In the genomic region with DNA sequence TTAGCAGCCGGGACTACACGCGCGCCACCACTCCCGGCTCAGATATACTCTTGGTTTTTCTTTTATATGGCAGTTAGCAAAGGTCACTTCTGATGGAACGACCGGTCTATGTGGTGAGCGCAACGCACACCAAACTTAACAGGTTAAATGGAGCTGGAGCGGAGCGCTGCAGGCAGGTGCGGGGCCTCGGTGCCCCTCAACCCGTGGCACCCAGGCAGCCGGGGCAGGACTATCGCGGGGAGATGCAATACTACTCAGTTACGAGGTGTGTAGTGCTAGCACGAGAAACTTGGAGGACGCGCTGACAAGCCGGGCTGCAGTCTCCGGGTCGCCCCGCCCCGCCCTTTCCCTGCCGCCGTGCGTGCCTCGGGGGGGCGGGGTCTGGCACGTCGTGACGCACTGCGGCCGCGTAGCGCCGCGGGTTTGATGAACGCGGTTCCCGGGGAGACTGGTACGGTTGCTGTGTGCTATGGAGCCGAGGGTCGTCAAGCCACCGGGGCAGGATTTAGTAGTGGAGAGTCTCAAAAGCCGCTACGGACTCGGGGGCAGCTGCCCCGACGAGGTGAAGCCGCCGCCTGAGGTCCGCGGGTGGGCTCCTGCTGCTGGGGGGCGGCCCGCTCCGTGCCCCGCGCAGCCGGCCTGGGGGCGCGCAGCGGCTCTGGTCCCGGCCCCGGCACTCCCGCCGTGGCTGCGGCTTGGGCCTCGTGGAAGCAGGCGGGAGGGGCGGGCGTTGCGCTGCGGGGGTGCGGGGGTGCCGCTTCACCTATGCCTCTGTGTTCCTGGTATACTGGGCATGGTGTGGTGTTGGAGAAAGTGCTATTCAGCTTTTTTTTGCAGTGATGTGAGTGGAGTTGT, we compare ENCODE assay signal across 8 cellular contexts. TPM values are rescaled to one million over a fixed set of nuclear protein-coding genes. Genes with fewer than 3 reads are reported as not detected.
DNase-seq lines count a peak whose midpoint lies in the region; ATAC-seq and TF ChIP-seq lines count a peak whose summit lies in the region.

A gene with protein sequence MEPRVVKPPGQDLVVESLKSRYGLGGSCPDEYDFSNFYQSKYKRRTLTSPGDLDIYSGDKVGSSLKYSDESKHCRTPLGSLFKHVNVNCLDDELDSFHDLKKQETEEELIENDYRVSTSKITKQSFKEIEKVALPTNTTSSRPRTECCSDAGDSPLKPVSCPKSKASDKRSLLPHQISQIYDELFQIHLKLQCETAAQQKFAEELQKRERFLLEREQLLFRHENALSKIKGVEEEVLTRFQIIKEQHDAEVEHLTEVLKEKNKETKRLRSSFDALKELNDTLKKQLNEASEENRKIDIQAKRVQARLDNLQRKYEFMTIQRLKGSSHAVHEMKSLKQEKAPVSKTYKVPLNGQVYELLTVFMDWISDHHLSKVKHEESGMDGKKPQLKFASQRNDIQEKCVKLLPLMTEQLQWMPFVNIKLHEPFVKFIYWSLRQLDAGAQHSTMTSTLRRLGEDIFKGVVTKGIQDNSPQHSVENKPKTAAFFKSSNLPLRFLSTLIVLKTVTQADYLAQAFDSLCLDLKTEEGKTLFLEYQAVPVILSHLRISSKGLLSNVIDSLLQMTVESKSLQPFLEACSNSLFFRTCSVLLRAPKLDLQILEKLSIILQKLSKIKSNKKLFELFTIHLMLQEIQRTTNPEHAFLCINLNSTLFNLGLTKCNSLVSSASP (plus strand): TSS at position 418 of the 855 bp plus-strand sequence. CDS start 52 bp downstream, at position 470.

- no peaks in the 10 kb centered on the region for H3K27me3 ChIP-seq in kidney epithelial cell (ENCODE audit: control insufficient read depth, insufficient read depth, low read length)

- H3K36me3 Mint-ChIP-seq in central memory CD8-positive, alpha-beta T cell (ENCODE audit: insufficient read depth), result peaks cover 34% of the 10 kb centered on the region

- H3K36me3 ChIP-seq in kidney epithelial cell (ENCODE audit: control insufficient read depth, insufficient read depth, low read length), result peaks cover 4% of the 10 kb centered on the region

- TF ChIP-seq CTCF in AG10803 (conservative IDR thresholded peaks at IDR 0.05; ENCODE audit: low read length), result no peak
- TF ChIP-seq CTCF in kidney epithelial cell (IDR thresholded peaks at IDR 0.05; ENCODE audit: insufficient read depth, low read length, poor library complexity, severe bottlenecking), result no peak

- peaks cover 14% of the 10 kb centered on the region for H3K4me1 Mint-ChIP-seq in central memory CD8-positive, alpha-beta T cell

- DNase-seq in AG10803 (ENCODE audit: low read depth) (peak; percentile 79), NCI-H446 treated with DMSO at 0.1 percent for 48 hours (lab: John Stamatoyannopoulos, UW) (peak; percentile 75), kidney epithelial cell (ENCODE audit: low read depth) (peak; percentile 38)
- DNase-seq in activated CD4-positive, CD25-positive, alpha-beta regulatory T cell treated with anti-CD3 and anti-CD28 coated beads, Interleukin-2, amount 50 U/mL, for 16 hours (ENCODE audit: low read depth, low spot score), result peak; percentile 80
- DNase-seq in central memory CD8-positive, alpha-beta T cell (ENCODE audit: low spot score in 2 of 2), result peak; percentile 86 to 87
- peak; percentile 97 for DNase-seq in stimulated activated CD4-positive, alpha-beta T cell treated with anti-CD3 and anti-CD28 coated beads, Interleukin-15, amount 100 ng/mL, for 24 hours

- H3K27me3 Mint-ChIP-seq in central memory CD8-positive, alpha-beta T cell, result no peaks in the 10 kb centered on the region

- H3K9me3 Mint-ChIP-seq in central memory CD8-positive, alpha-beta T cell, result no peaks in the 10 kb centered on the region

- H3K4me3 ChIP-seq in AG10803 (ENCODE audit: low read length), result peak within 1 kb of the TSS; percentile 77
- H3K4me3 ChIP-seq in kidney epithelial cell (ENCODE audit: low read depth, low read length), result peak within 1 kb of the TSS; percentile 65

- peak within 1 kb of the TSS; percentile 97 for H3K27ac Mint-ChIP-seq in central memory CD8-positive, alpha-beta T cell (ENCODE audit: low read depth)

- peak; percentile 99 for ATAC-seq in GM19023 (IDR thresholded peaks at IDR 0.05; ENCODE audit: unreplicated experiment)
- peak; percentile 90 for ATAC-seq in HG03196 (IDR thresholded peaks at IDR 0.05; ENCODE audit: unreplicated experiment)
- peak; percentile 97 for ATAC-seq in central memory CD8-positive, alpha-beta T cell (replicated peaks; ENCODE audit: extremely low read depth, poor library complexity, severe bottlenecking)

- H3K4me3 Mint-ChIP-seq in central memory CD8-positive, alpha-beta T cell, result peak within 1 kb of the TSS; percentile 97

RNA-seq across cellular contexts. Expression of the gene that starts here (rescaled TPM):
- 3.0 and 3.7 TPM in 2 replicates for total RNA-seq in kidney epithelial cell

Comparison
In these comparisons a context has a peak if more than half of its experiments do, and no peak if none do; other contexts are left out.
1. Peak in every context shown above with its lines: DNase-seq, ATAC-seq and H3K4me3 ChIP-seq.
2. DNase-seq: peak in every context shown above with its lines; median percentile 97 in stimulated activated CD4-positive, alpha-beta T cell treated with anti-CD3 and anti-CD28 coated beads, Interleukin-15, amount 100 ng/mL, for 24 hours; 86 in central memory CD8-positive, alpha-beta T cell; 80 in activated CD4-positive, CD25-positive, alpha-beta regulatory T cell treated with anti-CD3 and anti-CD28 coated beads, Interleukin-2, amount 50 U/mL, for 16 hours; 79 in AG10803; 75 in NCI-H446 treated with DMSO at 0.1 percent for 48 hours; 38 in kidney epithelial cell.